Comparison of ENCODE assay signal across 8 cellular contexts in genomic region chr11:107840120-107840479, GRCh38. TPM values are rescaled to one million over a fixed set of nuclear protein-coding genes. Genes with fewer than 3 reads are reported as not detected.
DNase-seq lines count a peak whose midpoint lies in the region; ATAC-seq and TF ChIP-seq lines count a peak whose summit lies in the region.

No MANE protein-coding gene starts in this region.

- TF ChIP-seq CTCF in ovary (IDR thresholded peaks at IDR 0.05) (no peak), right lobe of liver (IDR thresholded peaks at IDR 0.05) (no peak)

- no peak for TF ChIP-seq EP300 in ovary (IDR thresholded peaks at IDR 0.05)

- H3K9me3 Mint-ChIP-seq in activated CD4-positive, alpha-beta memory T cell treated with anti-CD3 and anti-CD28 coated beads, Interleukin-2, amount 10 ng/mL, durations not matched to agents 7 days and 5 days, result no peaks in the 10 kb centered on the region

- peaks cover 7% of the 10 kb centered on the region for H3K36me3 Mint-ChIP-seq in activated CD4-positive, alpha-beta memory T cell treated with anti-CD3 and anti-CD28 coated beads, Interleukin-2, amount 10 ng/mL, durations not matched to agents 7 days and 5 days (ENCODE audit: low read depth)

- TF ChIP-seq POLR2A in ovary (IDR thresholded peaks at IDR 0.05), result no peak
- TF ChIP-seq POLR2A in right lobe of liver (IDR thresholded peaks at IDR 0.05), result no peak

- peak overlapping the region; percentile 96 for H3K27ac Mint-ChIP-seq in activated CD4-positive, alpha-beta memory T cell treated with anti-CD3 and anti-CD28 coated beads, Interleukin-2, amount 10 ng/mL, durations not matched to agents 7 days and 5 days

- ATAC-seq in GM18861 (IDR thresholded peaks at IDR 0.05; ENCODE audit: unreplicated experiment), result peak; percentile 10
- ATAC-seq in HG02870 (IDR thresholded peaks at IDR 0.05; ENCODE audit: unreplicated experiment), result peak; percentile 25
- ATAC-seq in left colon, result peak; percentile 74
- ATAC-seq in right lobe of liver, result no peak

- H3K27me3 Mint-ChIP-seq in activated CD4-positive, alpha-beta memory T cell treated with anti-CD3 and anti-CD28 coated beads, Interleukin-2, amount 10 ng/mL, durations not matched to agents 7 days and 5 days, result no peaks in the 10 kb centered on the region

- peak overlapping the region; percentile 58 for H3K4me3 Mint-ChIP-seq in activated CD4-positive, alpha-beta memory T cell treated with anti-CD3 and anti-CD28 coated beads, Interleukin-2, amount 10 ng/mL, durations not matched to agents 7 days and 5 days

- CTCF ChIA-PET in activated CD4-positive, alpha-beta memory T cell treated with anti-CD3 and anti-CD28 coated beads, Interleukin-2, amount 10 ng/mL, durations not matched to agents 7 days and 5 days (lab: Charles Lee), result interaction anchor here (0.9 kb wide), 1 partner anchor 277 kb away, joined by 3 read pairs; no protein-coding TSS in a partner anchor

- intact Hi-C loops in left colon (cut with DNase I, micrococcal nuclease) (no loop called here), ovary (cut with DNase I) (no loop called here), right lobe of liver (cut with DNase I) (no loop called here)

- no peaks in the 10 kb centered on the region for H3K36me3 ChIP-seq in ovary
- no peaks in the 10 kb centered on the region for H3K36me3 ChIP-seq in right lobe of liver

- 24 to 46% (median 37%) methylated on average over 2 of the region's 2 CpGs for WGBS in ovary, 3 donors
- 23% methylated on average over 2 of the region's 2 CpGs for WGBS in right lobe of liver (ENCODE audit: insufficient coverage, low coverage, low lambda C conversion rate, missing lambda C conversion rate)

- H3K27ac ChIP-seq in ovary, result no peak overlapping the region
- H3K27ac ChIP-seq in right lobe of liver, result no peak overlapping the region

- POLR2A ChIA-PET in activated CD4-positive, alpha-beta memory T cell treated with anti-CD3 and anti-CD28 coated beads, Interleukin-2, amount 10 ng/mL, durations not matched to agents 7 days and 5 days (lab: Charles Lee), result interaction anchor here (0.7 to 1.5 kb wide), 4 partner anchors 18 to 169 kb away, joined by 3 to 7 read pairs (median 4); partner anchors contain the start of genes CUL5 and SLC35F2

- H3K4me1 ChIP-seq in ovary (ENCODE audit: insufficient read depth) (no peaks in the 10 kb centered on the region), right lobe of liver (no peaks in the 10 kb centered on the region)

- H3K9me3 ChIP-seq in ovary (no peaks in the 10 kb centered on the region), right lobe of liver (no peaks in the 10 kb centered on the region)

- H3K4me3 ChIP-seq in ovary (no peak overlapping the region), right lobe of liver (no peak overlapping the region)

- DNase-seq in activated CD4-positive, alpha-beta memory T cell treated with anti-CD3 and anti-CD28 coated beads, Interleukin-2, amount 10 ng/mL, durations not matched to agents 7 days and 5 days, result no peak
- DNase-seq in left colon (peak in 1 of 2 donors; percentile 34), pons (ENCODE audit: low spot score) (no peak), ovary (no peak), right lobe of liver (no peak), NCI-H1092 treated with DMSO at 0.1 percent for 48 hours (lab: John Stamatoyannopoulos, UW) (no peak)

- H3K4me1 Mint-ChIP-seq in activated CD4-positive, alpha-beta memory T cell treated with anti-CD3 and anti-CD28 coated beads, Interleukin-2, amount 10 ng/mL, durations not matched to agents 7 days and 5 days, result peaks cover 40% of the 10 kb centered on the region

- H3K27me3 ChIP-seq in ovary, result no peaks in the 10 kb centered on the region
- no peaks in the 10 kb centered on the region for H3K27me3 ChIP-seq in right lobe of liver

RNA-seq across cellular contexts. Expression of gene SLC35F2, which starts 18.5 kb away (rescaled TPM):
- 10 to 100 TPM; 10.3 to 13.3 TPM for total RNA-seq in activated CD4-positive, alpha-beta memory T cell treated with anti-CD3 and anti-CD28 coated beads, Interleukin-2, amount 10 ng/mL, durations not matched to agents 7 days and 5 days
- total RNA-seq in left colon, result 10 to 100 TPM; 32.9 to 33.2 TPM
- 10 to 100 TPM in 3 of 7 donors, 1 to 10 TPM in 4; 3.7 to 20.8 (median 8.5) TPM for total RNA-seq in ovary
- 1 to 10 TPM; 4.0 to 7.5 TPM for polyA plus RNA-seq in ovary
- under 1 TPM in 5 of 6 experiments, not detected in 1; 0.06 to 0.55 (median 0.28) TPM for total RNA-seq in right lobe of liver

Comparison
In these comparisons a context has a peak if more than half of its experiments do, and no peak if none do; other contexts are left out.
1. ATAC-seq: peak in GM18861 (single experiment), HG02870 (single experiment) and left colon (single experiment); none in right lobe of liver (0 of 4).